ENCODE assay signal across 8 cellular contexts in the genomic region with DNA sequence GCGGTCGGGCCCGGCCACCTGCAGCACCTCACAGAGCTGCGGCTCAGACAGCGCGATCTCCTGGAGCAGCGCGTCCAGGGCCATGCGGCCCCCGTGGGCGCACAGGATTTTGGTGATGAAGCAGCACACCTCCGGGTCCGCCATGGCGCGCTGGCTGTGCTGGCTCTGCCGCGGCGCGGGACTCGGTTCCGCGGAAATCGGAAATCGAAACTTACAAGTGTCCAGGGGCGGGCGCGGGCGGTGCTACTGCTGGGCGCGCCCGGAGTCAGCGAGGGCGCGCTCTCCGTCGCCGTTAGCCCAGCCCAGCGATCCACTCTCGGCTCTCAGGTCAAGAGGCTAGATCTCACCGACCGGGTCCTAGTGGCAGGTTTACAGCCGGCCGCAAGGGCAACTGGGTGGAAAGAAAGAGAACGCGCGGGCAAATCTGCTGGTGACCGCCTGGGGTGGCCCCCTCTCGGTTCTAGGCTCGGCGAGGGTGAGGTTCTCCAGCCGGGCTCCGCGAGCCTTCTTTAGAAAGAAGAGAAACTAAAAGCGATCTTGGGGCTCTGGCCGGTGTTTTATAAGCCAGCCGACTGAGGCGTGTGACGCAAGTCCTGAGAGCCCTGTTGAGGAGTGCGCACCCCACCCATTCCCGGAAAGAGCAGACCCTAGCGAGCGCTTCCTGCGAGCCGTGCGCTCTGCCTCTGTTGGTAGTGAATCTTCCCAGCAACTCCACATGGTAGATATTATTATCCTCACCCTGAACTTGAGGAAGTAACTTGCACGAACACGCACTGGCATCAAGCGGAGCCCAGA. TPM values are rescaled to one million over a fixed set of nuclear protein-coding genes. Genes with fewer than 3 reads are reported as not detected.
DNase-seq lines count a peak whose midpoint lies in the region; ATAC-seq and TF ChIP-seq lines count a peak whose summit lies in the region.

A gene (minus strand): TSS at position 533 of the 795 bp plus-strand sequence. CDS start 389 bp downstream, at position 144.

- ATAC-seq in GM18909 (IDR thresholded peaks at IDR 0.05; ENCODE audit: poor library complexity, unreplicated experiment) (peak; percentile 73), HG03159 (IDR thresholded peaks at IDR 0.05; ENCODE audit: unreplicated experiment) (peak; percentile 75)
- peak; percentile 73 for ATAC-seq in activated CD4-positive, alpha-beta T cell treated with anti-CD3 and anti-CD28 coated beads for 36 hours

- H3K4me3 ChIP-seq in choroid plexus epithelial cell (ENCODE audit: low read depth, low read length) = peak within 1 kb of the TSS; percentile 76

- POLR2A ChIA-PET in activated CD4-positive, alpha-beta T cell treated with anti-CD3 and anti-CD28 coated beads for 36 hours (lab: Charles Lee) = interaction anchor here (1.1 kb wide), 1 partner anchor 14 kb away, joined by 3 read pairs; no protein-coding TSS in a partner anchor

- TF ChIP-seq CTCF in AG09319 (IDR thresholded peaks at IDR 0.05; ENCODE audit: low read depth, low read length) (no peak), choroid plexus epithelial cell (conservative IDR thresholded peaks at IDR 0.05; ENCODE audit: low read depth, low read length) (no peak)

- H3K4me1 Mint-ChIP-seq in activated CD4-positive, alpha-beta T cell treated with anti-CD3 and anti-CD28 coated beads for 36 hours = peaks cover 27% of the 10 kb centered on the region

- H3K27me3 Mint-ChIP-seq in activated CD4-positive, alpha-beta T cell treated with anti-CD3 and anti-CD28 coated beads for 36 hours = no peaks in the 10 kb centered on the region

- H3K36me3 Mint-ChIP-seq in activated CD4-positive, alpha-beta T cell treated with anti-CD3 and anti-CD28 coated beads for 36 hours (ENCODE audit: low read depth) = peaks cover 38% of the 10 kb centered on the region

- H3K27ac Mint-ChIP-seq in activated CD4-positive, alpha-beta T cell treated with anti-CD3 and anti-CD28 coated beads for 36 hours = peak within 1 kb of the TSS; percentile 96

- no peaks in the 10 kb centered on the region for H3K27me3 ChIP-seq in layer of hippocampus (ENCODE audit: control insufficient read depth, insufficient read depth, low read length)

- peak within 1 kb of the TSS; percentile 72 for H3K27ac ChIP-seq in layer of hippocampus (ENCODE audit: low read depth, low read length)

- CTCF ChIA-PET in activated CD4-positive, alpha-beta T cell treated with anti-CD3 and anti-CD28 coated beads for 36 hours (lab: Charles Lee) = interaction anchor here (1.0 kb wide), 1 partner anchor 14 kb away, joined by 3 read pairs; no protein-coding TSS in a partner anchor

- no peaks in the 10 kb centered on the region for H3K9me3 Mint-ChIP-seq in activated CD4-positive, alpha-beta T cell treated with anti-CD3 and anti-CD28 coated beads for 36 hours (ENCODE audit: low read depth)

- intact Hi-C loops in activated CD4-positive, alpha-beta T cell treated with anti-CD3 and anti-CD28 coated beads for 36 hours (cut with DNase I, micrococcal nuclease) = loop anchor here (1.0 to 5.0 kb wide), 11 partner anchors 9 to 647 kb away; a partner anchor contains a TSS

- DNase-seq in AG09319 (ENCODE audit: extremely low read depth, low read depth) (peak; percentile 79), NCI-H510A (lab: John Stamatoyannopoulos, UW) (peak; percentile 38), choroid plexus epithelial cell (ENCODE audit: low read depth) (peak; percentile 92)
- DNase-seq in activated CD4-positive, alpha-beta T cell treated with anti-CD3 and anti-CD28 coated beads for 36 hours = peak; percentile 93
- DNase-seq in stimulated activated CD4-positive, alpha-beta T cell treated with anti-CD3 and anti-CD28 coated beads, Interleukin-1b, Interleukin-23, amount 100 ng/mL, for 4 hours (ENCODE audit: low read depth in 2 of 2) = peak; percentile 72 to 80

- peak within 1 kb of the TSS; percentile 99 for H3K4me3 Mint-ChIP-seq in activated CD4-positive, alpha-beta T cell treated with anti-CD3 and anti-CD28 coated beads for 36 hours

RNA-seq across cellular contexts. Expression of the gene that starts here (rescaled TPM):
- 100 to 1,000 TPM; 110 to 120 TPM for total RNA-seq in activated CD4-positive, alpha-beta T cell treated with anti-CD3 and anti-CD28 coated beads for 36 hours

Comparison
In these comparisons a context has a peak if more than half of its experiments do, and no peak if none do; other contexts are left out.
1. Peak in every context shown above with its lines: DNase-seq, ATAC-seq, H3K4me3 ChIP-seq and H3K27ac ChIP-seq.
2. DNase-seq: peak in every context shown above with its lines; median percentile 93 in activated CD4-positive, alpha-beta T cell treated with anti-CD3 and anti-CD28 coated beads for 36 hours; 92 in choroid plexus epithelial cell; 79 in AG09319; 76 in stimulated activated CD4-positive, alpha-beta T cell treated with anti-CD3 and anti-CD28 coated beads, Interleukin-1b, Interleukin-23, amount 100 ng/mL, for 4 hours; 38 in NCI-H510A.